Comparison of ENCODE assay signal across 10 cellular contexts in the genomic region with DNA sequence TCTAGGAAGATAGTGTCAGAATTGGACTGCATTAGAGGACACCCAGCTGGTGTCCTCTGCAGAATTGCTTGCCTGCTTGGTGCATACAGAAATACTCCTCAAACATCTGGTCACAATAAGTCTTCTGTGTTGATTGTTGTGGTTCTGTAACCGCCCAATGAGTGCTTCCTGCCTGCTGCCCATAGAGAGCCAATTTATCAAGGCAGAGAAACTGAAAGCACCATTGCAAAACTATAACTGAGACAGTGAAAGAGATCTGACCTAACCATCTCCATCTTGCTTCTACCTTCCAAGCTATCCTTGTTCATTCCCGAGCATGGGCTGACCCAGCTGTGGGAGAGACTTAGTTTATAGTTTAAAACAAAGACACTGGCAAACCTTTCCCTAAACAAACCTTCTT.
A peak's percentile ranks its signal among the peaks of the same experiment; 100 is the strongest.
DNase-seq lines count a peak whose midpoint lies in the region; ATAC-seq and TF ChIP-seq lines count a peak whose summit lies in the region.
"Had no signal": no experiment of that assay in that cellular context is flagged by ENCODE, and none has a peak within 500 bp of the region (broad histone marks: within the 10 kb centered on the region; RNA-seq: fewer than 3 reads in every experiment).

No MANE protein-coding gene starts in this region.

- no peak overlapping the region for H3K56ac ChIP-seq in H9 (ENCODE audit: insufficient read length, low read depth, low read length)

- H3K18ac ChIP-seq in H9 (ENCODE audit: insufficient read length, low read depth, low read length) = no peak overlapping the region

- no peak overlapping the region for H3K4me3 ChIP-seq in osteoblast (ENCODE audit: insufficient read depth, low read length)
- H3K4me3 ChIP-seq: right atrium auricular region had no signal

- no peaks in the 10 kb centered on the region for H3K79me2 ChIP-seq in osteoblast (ENCODE audit: insufficient read depth, low read length)
- H3K79me2 ChIP-seq in H9 (ENCODE audit: insufficient read depth, low read length) = no peaks in the 10 kb centered on the region

- no peak for DNase-seq in sciatic nerve (ENCODE audit: low spot score)
- no peak for DNase-seq in osteoblast (ENCODE audit: insufficient read length, low spot score, missing footprints)
- DNase-seq in iPS-NIHi11 (ENCODE audit: low spot score) = no peak
- no peak for DNase-seq in H9
- DNase-seq: activated CD8-positive, alpha-beta memory T cell treated with anti-CD3 and anti-CD28 coated beads, Interleukin-2, amount 10 ng/mL, durations not matched to agents 7 days and 5 days had no signal

- H3K36me3 ChIP-seq in osteoblast (ENCODE audit: insufficient read depth, low read length) = no peaks in the 10 kb centered on the region
- H3K36me3 ChIP-seq: right atrium auricular region had no signal

- no peaks in the 10 kb centered on the region for H3K4me1 ChIP-seq in osteoblast (ENCODE audit: insufficient read depth, low read length)
- H3K4me1 ChIP-seq in H9 (ENCODE audit: insufficient read depth, low read length) = no peaks in the 10 kb centered on the region
- H3K4me1 ChIP-seq: right atrium auricular region had no signal

- H3T11ph ChIP-seq in H9 (ENCODE audit: low read length) = no peak overlapping the region

- H3K4ac ChIP-seq in H9 (ENCODE audit: low read depth, low read length) = no peak overlapping the region

- no peak overlapping the region for H3K27ac Mint-ChIP-seq in H9
- H3K27ac Mint-ChIP-seq: activated CD8-positive, alpha-beta memory T cell treated with anti-CD3 and anti-CD28 coated beads, Interleukin-2, amount 10 ng/mL, durations not matched to agents 7 days and 5 days had no signal

- no peak overlapping the region for H4K5ac ChIP-seq in H9 (ENCODE audit: insufficient read length, low read depth, low read length)

- peaks cover 1% of the 10 kb centered on the region; the same call in 1 of the 2 replicates for H3K27me3 Mint-ChIP-seq in H9 (ENCODE audit: low read depth)
- H3K27me3 Mint-ChIP-seq: activated CD8-positive, alpha-beta memory T cell treated with anti-CD3 and anti-CD28 coated beads, Interleukin-2, amount 10 ng/mL, durations not matched to agents 7 days and 5 days had no signal

- H3K14ac ChIP-seq in H9 (ENCODE audit: insufficient read depth, low read length) = no peak overlapping the region

- no peak overlapping the region for H3K4me3 Mint-ChIP-seq in H9
- H3K4me3 Mint-ChIP-seq: activated CD8-positive, alpha-beta memory T cell treated with anti-CD3 and anti-CD28 coated beads, Interleukin-2, amount 10 ng/mL, durations not matched to agents 7 days and 5 days had no signal

- no peaks in the 10 kb centered on the region for H3K79me1 ChIP-seq in H9 (ENCODE audit: insufficient read depth, low read depth, low read length, poor library complexity, severe bottlenecking)

- ATAC-seq in GM19324 (IDR thresholded peaks at IDR 0.05; ENCODE audit: low FRiP score, unreplicated experiment) = peak; percentile 80
- peak; percentile 82 for ATAC-seq in HG02763 (IDR thresholded peaks at IDR 0.05; ENCODE audit: unreplicated experiment)
- peak; percentile 65 for ATAC-seq in HG03571 (IDR thresholded peaks at IDR 0.05; ENCODE audit: unreplicated experiment)
- peak; percentile 71 for ATAC-seq in sciatic nerve
- ATAC-seq: activated CD8-positive, alpha-beta memory T cell treated with anti-CD3 and anti-CD28 coated beads, Interleukin-2, amount 10 ng/mL, durations not matched to agents 7 days and 5 days; esophagus mucosa had no signal

- peaks cover 21% of the 10 kb centered on the region in 2 experiments for H3K9me3 Mint-ChIP-seq in H9

- no peak overlapping the region for H2BK20ac ChIP-seq in H9 (ENCODE audit: low read depth, low read length, poor library complexity, severe bottlenecking)

- H4K20me1 ChIP-seq in osteoblast (ENCODE audit: insufficient read depth, low read length) = no peaks in the 10 kb centered on the region
- no peaks in the 10 kb centered on the region for H4K20me1 ChIP-seq in H9 (ENCODE audit: control insufficient read depth, insufficient read depth, insufficient read length)

- no peak overlapping the region for H3K23ac ChIP-seq in H9 (ENCODE audit: insufficient read length, low read depth, low read length)

- no peaks in the 10 kb centered on the region for H3K23me2 ChIP-seq in H9 (ENCODE audit: insufficient read length, low read depth, low read length, poor library complexity, severe bottlenecking)

- H3K27ac ChIP-seq in osteoblast (ENCODE audit: low read depth, low read length) (no peak overlapping the region), H9 (ENCODE audit: insufficient read length, low read depth, low read length) (no peak overlapping the region)
- H3K27ac ChIP-seq: right atrium auricular region had no signal

- no CpG with 5 or more reads among the region's 2 CpGs for WGBS in H9 (ENCODE audit: extremely low coverage, insufficient read length, low lambda C conversion rate)

- H3K36me3 Mint-ChIP-seq in H9 (ENCODE audit: insufficient read depth in 1 of 3, low read depth in 3 of 3) = peaks cover 9 to 18% (median 12%) of the 10 kb centered on the region in 3 experiments
- H3K36me3 Mint-ChIP-seq: activated CD8-positive, alpha-beta memory T cell treated with anti-CD3 and anti-CD28 coated beads, Interleukin-2, amount 10 ng/mL, durations not matched to agents 7 days and 5 days had no signal

- no peak overlapping the region for H2BK15ac ChIP-seq in H9 (ENCODE audit: low read depth, low read length)

- TF ChIP-seq CTCF in osteoblast (IDR thresholded peaks at IDR 0.05; ENCODE audit: extremely low read depth, low read depth, low read length) = no peak
- TF ChIP-seq CTCF in H9 (conservative IDR thresholded peaks at IDR 0.05) = no peak

- H4K91ac ChIP-seq in H9 (ENCODE audit: insufficient read length, low read depth, low read length) = no peak overlapping the region

- no peak overlapping the region for H2AK5ac ChIP-seq in H9 (ENCODE audit: insufficient read length, low read length)

- intact Hi-C loops in sciatic nerve (cut with DNase I) = no loop called here

- H3K27me3 ChIP-seq in osteoblast (ENCODE audit: insufficient read depth, low read length) = no peaks in the 10 kb centered on the region
- H3K27me3 ChIP-seq in H9 (ENCODE audit: insufficient read depth, low read length) = no peaks in the 10 kb centered on the region
- H3K27me3 ChIP-seq: right atrium auricular region had no signal

- H3K4me2 ChIP-seq in osteoblast (ENCODE audit: insufficient read depth, low read length) (no peak overlapping the region), H9 (ENCODE audit: insufficient read depth, insufficient read length, low read length) (no peak overlapping the region)

- H2AFZ ChIP-seq in osteoblast (ENCODE audit: low read length) (no peak overlapping the region), H9 (ENCODE audit: low read length) (no peak overlapping the region)

- no peak overlapping the region for H2BK12ac ChIP-seq in H9 (ENCODE audit: insufficient read length, low read depth, low read length)

- H3K9ac ChIP-seq in H9 (ENCODE audit: extremely low read depth, insufficient read length, low read length) = no peak overlapping the region

- H3K4me1 Mint-ChIP-seq in H9 = no peaks in the 10 kb centered on the region
- H3K4me1 Mint-ChIP-seq: activated CD8-positive, alpha-beta memory T cell treated with anti-CD3 and anti-CD28 coated beads, Interleukin-2, amount 10 ng/mL, durations not matched to agents 7 days and 5 days had no signal

- no peak overlapping the region for H2BK5ac ChIP-seq in H9 (ENCODE audit: insufficient read length, low read length)

- H2BK120ac ChIP-seq in H9 (ENCODE audit: low read depth, low read length, poor library complexity, severe bottlenecking) = no peak overlapping the region

- H3K9me3 ChIP-seq in osteoblast (ENCODE audit: low read depth, low read length) = no peaks in the 10 kb centered on the region
- H3K9me3 ChIP-seq in H9 (ENCODE audit: control insufficient read depth, low read depth, low read length) = no peaks in the 10 kb centered on the region
- H3K9me3 ChIP-seq: right atrium auricular region had no signal

- no peak overlapping the region for H4K8ac ChIP-seq in H9 (replicated peaks; ENCODE audit: insufficient read length, low read depth, low read length)
